In genomic region chr3:152428577-152428976, GRCh38 we compare ENCODE assay signal across 20 cellular contexts.
A peak's percentile ranks its signal among the peaks of the same experiment; 100 is the strongest.
DNase-seq lines count a peak whose midpoint lies in the region; ATAC-seq, FAIRE-seq and TF ChIP-seq lines count a peak whose summit lies in the region.
"Had no signal": no experiment of that assay in that cellular context is flagged by ENCODE, and none has a peak within 500 bp of the region (broad histone marks: within the 10 kb centered on the region; RNA-seq: fewer than 3 reads in every experiment).

No MANE protein-coding gene starts in this region.

- FAIRE-seq in keratinocyte (lab: Jason Lieb, UNC) = peak; percentile 65

- DNase-seq in heart right ventricle = no peak
- no peak for DNase-seq in Right ventricle myocardium inferior (ENCODE audit: missing footprints)
- peak; percentile 8 for DNase-seq in NCI-H226
- no peak for DNase-seq in keratinocyte (ENCODE audit: low read depth, low spot score)
- DNase-seq in vagina (ENCODE audit: extremely low spot score in 2 of 2) = no peak
- DNase-seq in Caco-2 = no peak
- no peak for DNase-seq in dermis blood vessel endothelial cell
- no peak for DNase-seq in GM10266 (ENCODE audit: extremely low spot score)
- DNase-seq: activated CD8-positive, alpha-beta memory T cell treated with anti-CD3 and anti-CD28 coated beads, Interleukin-2, amount 10 ng/mL, durations not matched to agents 7 days and 5 days; H9; head of caudate nucleus; NCI-H2171 treated with DMSO at 0.1 percent for 48 hours; NCI-H82; nucleus accumbens; stimulated activated CD4-positive, alpha-beta T cell treated with anti-CD3 and anti-CD28 coated beads, Interleukin-2, amount 100 ng/mL, for 48 hours; WERI-Rb-1 had no signal

- H3K9me3 Mint-ChIP-seq in Caco-2 (ENCODE audit: unreplicated experiment) = no peaks in the 10 kb centered on the region
- H3K9me3 Mint-ChIP-seq: H9 had no signal

- ATAC-seq in heart right ventricle (no peak), Right ventricle myocardium inferior (no peak)
- ATAC-seq: activated CD8-positive, alpha-beta memory T cell treated with anti-CD3 and anti-CD28 coated beads, Interleukin-2, amount 10 ng/mL, durations not matched to agents 7 days and 5 days; Panc1 had no signal

- no peaks in the 10 kb centered on the region for H3K9me1 ChIP-seq in keratinocyte (ENCODE audit: control insufficient read depth, extremely low read depth, insufficient read depth, low read length)

- peaks cover 9% of the 10 kb centered on the region for H3K79me2 ChIP-seq in keratinocyte (ENCODE audit: control insufficient read depth, insufficient read depth, low read length)

- intact Hi-C loops in heart right ventricle (cut with DNase I) (no loop called here), Right ventricle myocardium inferior (cut with DNase I) (no loop called here), vagina (cut with DNase I) (no loop called here), Caco-2 (cut with micrococcal nuclease; ENCODE audit: unreplicated experiment) (loop anchor here (10.0 kb wide), 1 partner anchor 124 kb away; no protein-coding TSS in a partner anchor)

- dilution Hi-C loops in keratinocyte (cut with MboI; ENCODE audit: extremely low pct_ligation_motif_present, low sequenced_read_pairs) = no loop called here

- peaks cover 0 to 37% (median 6%) of the 10 kb centered on the region in 9 donors for H3K36me3 ChIP-seq in heart right ventricle
- H3K36me3 ChIP-seq in keratinocyte (ENCODE audit: control insufficient read depth in 2 of 2, extremely low read depth in 1 of 2, insufficient read depth in 2 of 2, low read length in 2 of 2) = peaks cover 2 to 6% of the 10 kb centered on the region in 2 experiments
- H3K36me3 ChIP-seq in vagina = peaks cover 0 to 7% of the 10 kb centered on the region in 2 donors
- H3K36me3 ChIP-seq in Caco-2 (ENCODE audit: control insufficient read depth, insufficient read depth, low read length) = no peaks in the 10 kb centered on the region
- H3K36me3 ChIP-seq: WERI-Rb-1 had no signal

- no peaks in the 10 kb centered on the region for H3K27me3 Mint-ChIP-seq in Caco-2 (ENCODE audit: insufficient read depth, unreplicated experiment)
- H3K27me3 Mint-ChIP-seq: activated CD8-positive, alpha-beta memory T cell treated with anti-CD3 and anti-CD28 coated beads, Interleukin-2, amount 10 ng/mL, durations not matched to agents 7 days and 5 days; brain had no signal

- BruUV-seq in Caco-2 (replicated peaks; lab: Mats Ljungman, UMichigan) = no TSS peak

- no peaks in the 10 kb centered on the region for H4K20me1 ChIP-seq in keratinocyte (ENCODE audit: control insufficient read depth, extremely low read depth, insufficient read depth, low read length)

- H3K4me1 Mint-ChIP-seq in Caco-2 (ENCODE audit: low read depth, unreplicated experiment) = no peaks in the 10 kb centered on the region

- peaks cover 0 to 54% (median 45%) of the 10 kb centered on the region in 9 donors for H3K4me1 ChIP-seq in heart right ventricle
- no peaks in the 10 kb centered on the region for H3K4me1 ChIP-seq in keratinocyte (ENCODE audit: control insufficient read depth, extremely low read depth, insufficient read depth, low read length)
- peaks cover 52% of the 10 kb centered on the region for H3K4me1 ChIP-seq in vagina
- peaks cover 7% of the 10 kb centered on the region; the same call in 1 of the 2 replicates for H3K4me1 ChIP-seq in Caco-2

- peak overlapping the region in 6 of 10 donors; percentile 13 to 81 (median 60) for H3K27ac ChIP-seq in heart right ventricle
- no peak overlapping the region for H3K27ac ChIP-seq in keratinocyte (ENCODE audit: control insufficient read depth, insufficient read depth, low read length)
- H3K27ac ChIP-seq in vagina = peak overlapping the region; percentile 48
- H3K27ac ChIP-seq: thoracic aorta, WERI-Rb-1 had no signal

- H3K9ac ChIP-seq in keratinocyte (ENCODE audit: control insufficient read depth, extremely low read depth, insufficient read depth, low read length) = no peak overlapping the region

- H3K4me3 ChIP-seq in heart right ventricle (no peak overlapping the region), keratinocyte (ENCODE audit: control insufficient read depth in 2 of 3, extremely low read depth in 1 of 3, insufficient read depth in 2 of 3, low read depth in 1 of 3, low read length in 3 of 3) (no peak overlapping the region), vagina (no peak overlapping the region), Caco-2 (ENCODE audit: low read depth, low read length) (no peak overlapping the region)
- H3K4me3 ChIP-seq: thoracic aorta had no signal

- H3K4me3 Mint-ChIP-seq in Caco-2 (ENCODE audit: unreplicated experiment) = no peak overlapping the region
- H3K4me3 Mint-ChIP-seq: activated CD8-positive, alpha-beta memory T cell treated with anti-CD3 and anti-CD28 coated beads, Interleukin-2, amount 10 ng/mL, durations not matched to agents 7 days and 5 days; brain; H9; mesothelial cell of epicardium had no signal

- no peak overlapping the region for H3K27ac Mint-ChIP-seq in Caco-2 (ENCODE audit: unreplicated experiment)
- H3K27ac Mint-ChIP-seq: activated CD8-positive, alpha-beta memory T cell treated with anti-CD3 and anti-CD28 coated beads, Interleukin-2, amount 10 ng/mL, durations not matched to agents 7 days and 5 days; brain; H9; mesothelial cell of epicardium had no signal

- TF ChIP-seq POLR2A in vagina (IDR thresholded peaks at IDR 0.05) = no peak

- POLR2A ChIA-PET in Caco-2 (lab: Charles Lee) = no interaction called here

- H2AFZ ChIP-seq in keratinocyte (ENCODE audit: control insufficient read depth, low read length) = no peak overlapping the region

- H3K36me3 Mint-ChIP-seq in Caco-2 (ENCODE audit: insufficient read depth, unreplicated experiment) = peaks cover 23% of the 10 kb centered on the region

- H3K9me3 ChIP-seq in heart right ventricle (peaks cover 0 to 2% (median 0%) of the 10 kb centered on the region in 11 donors), keratinocyte (ENCODE audit: control insufficient read depth, low read depth, low read length) (no peaks in the 10 kb centered on the region), vagina (no peaks in the 10 kb centered on the region), Caco-2 (no peaks in the 10 kb centered on the region)
- H3K9me3 ChIP-seq: thoracic aorta had no signal

- H3K27me3 ChIP-seq in heart right ventricle (no peaks in the 10 kb centered on the region), keratinocyte (ENCODE audit: control insufficient read depth, extremely low read depth, insufficient read depth, low read length) (no peaks in the 10 kb centered on the region), vagina (no peaks in the 10 kb centered on the region), Caco-2 (replicated peaks; ENCODE audit: control insufficient read depth, insufficient read depth, low read length) (no peaks in the 10 kb centered on the region)

- WGBS in heart right ventricle, 2 donors = 59 to 85% methylated on average over 3 of the region's 3 CpGs

- CTCF ChIA-PET in Caco-2 (lab: Charles Lee) = no interaction called here

- TF ChIP-seq CTCF in heart right ventricle (IDR thresholded peaks at IDR 0.05) (no peak), keratinocyte (optimal IDR thresholded peaks at IDR 0.05 in 1 of 3, IDR thresholded peaks at IDR 0.05 in 1 of 3, conservative IDR thresholded peaks at IDR 0.05 in 1 of 3; ENCODE audit: extremely low read depth in 1 of 3, insufficient read depth in 2 of 3, low read length in 3 of 3) (no peak), vagina (IDR thresholded peaks at IDR 0.05) (no peak), Caco-2 (IDR thresholded peaks at IDR 0.05; ENCODE audit: insufficient read depth in 1 of 2, low read depth in 1 of 2, low read length in 1 of 2, severe bottlenecking in 1 of 2, unreplicated experiment in 1 of 2) (no peak), GM10266 (IDR thresholded peaks at IDR 0.05; ENCODE audit: control insufficient read depth, insufficient read depth, low read depth, missing control alignments) (no peak)

- no peak overlapping the region for H3K4me2 ChIP-seq in keratinocyte (ENCODE audit: control insufficient read depth, extremely low read depth, insufficient read depth, low read depth, low read length)
